Comparison of ENCODE assay signal across 1 cellular context in genomic region chr6:32967151-32968091, GRCh38.
TF ChIP-seq lines count a peak whose summit lies in the region.

No MANE protein-coding gene starts in this region.

TF ChIP-seq in HEK293, 187 proteins besides CTCF, POLR2A, EP300 and RAD21 (continued from another document):
- TF ChIP-seq ZNF362 (tag by site-specific recombination; IDR thresholded peaks at IDR 0.05) (no peak), ZBTB10 (tag by site-specific recombination; IDR thresholded peaks at IDR 0.05) (no peak), OSR2 (tag by site-specific recombination; IDR thresholded peaks at IDR 0.05) (no peak), ZNF174 (tag by site-specific recombination; IDR thresholded peaks at IDR 0.05) (no peak), ZNF426 (tag by site-specific recombination; IDR thresholded peaks at IDR 0.05) (no peak), ZNF670 (tag by site-specific recombination; IDR thresholded peaks at IDR 0.05; ENCODE audit: low read depth) (no peak), AEBP2 (tag by site-specific recombination; IDR thresholded peaks at IDR 0.05; ENCODE audit: borderline replicate concordance) (no peak), ZSCAN16 (tag by site-specific recombination; IDR thresholded peaks at IDR 0.05) (no peak), KLF1 (tag by site-specific recombination; IDR thresholded peaks at IDR 0.05) (no peak), ZNF548 (tag by site-specific recombination; IDR thresholded peaks at IDR 0.05) (no peak), PBX3 (CRISPR knock-in tag; IDR thresholded peaks at IDR 0.05) (no peak), HOXC10 (CRISPR knock-in tag; IDR thresholded peaks at IDR 0.05) (no peak), PRDM2 (tag by site-specific recombination; IDR thresholded peaks at IDR 0.05; ENCODE audit: borderline replicate concordance) (no peak), BCL11B (tag by site-specific recombination; IDR thresholded peaks at IDR 0.05; ENCODE audit: low read depth) (no peak), GLI2 (tag by site-specific recombination; IDR thresholded peaks at IDR 0.05; ENCODE audit: borderline replicate concordance, low read depth) (no peak), ZNF596 (tag by site-specific recombination; IDR thresholded peaks at IDR 0.05) (no peak), REPIN1 (tag by site-specific recombination; IDR thresholded peaks at IDR 0.05; ENCODE audit: low read depth) (no peak), KLF8 (tag by site-specific recombination; IDR thresholded peaks at IDR 0.05) (no peak), ZNF785 (tag by site-specific recombination; IDR thresholded peaks at IDR 0.05) (no peak), TCF7L2 (IDR thresholded peaks at IDR 0.05; ENCODE audit: borderline replicate concordance, low read depth, low read length) (no peak), HOXD13 (CRISPR knock-in tag; IDR thresholded peaks at IDR 0.05; ENCODE audit: borderline replicate concordance) (no peak), OVOL3 (tag by site-specific recombination; IDR thresholded peaks at IDR 0.05) (no peak), IKZF3 (tag by site-specific recombination; IDR thresholded peaks at IDR 0.05) (no peak), ZNF354C (tag by site-specific recombination; IDR thresholded peaks at IDR 0.05; ENCODE audit: borderline replicate concordance, low read depth) (no peak), ZNF211 (tag by site-specific recombination; IDR thresholded peaks at IDR 0.05; ENCODE audit: low read depth) (no peak), ZNF654 (tag by site-specific recombination; IDR thresholded peaks at IDR 0.05; ENCODE audit: low read depth) (peak; percentile 22; the same call in 1 of the 2 replicates), ZIC2 (tag by site-specific recombination; IDR thresholded peaks at IDR 0.05) (no peak), GFI1B (tag by site-specific recombination; IDR thresholded peaks at IDR 0.05) (no peak), KLF9 (tag by site-specific recombination; IDR thresholded peaks at IDR 0.05; ENCODE audit: low read depth) (no peak), FEZF1 (tag by site-specific recombination; IDR thresholded peaks at IDR 0.05) (no peak), MZF1 (tag by site-specific recombination; IDR thresholded peaks at IDR 0.05; ENCODE audit: borderline replicate concordance) (no peak), GLI4 (tag by site-specific recombination; IDR thresholded peaks at IDR 0.05) (no peak), ZNF530 (tag by site-specific recombination; IDR thresholded peaks at IDR 0.05; ENCODE audit: low read depth) (no peak), ZNF416 (tag by site-specific recombination; IDR thresholded peaks at IDR 0.05) (no peak), ZNF302 (tag by site-specific recombination; IDR thresholded peaks at IDR 0.05; ENCODE audit: low read depth) (no peak), ZNF629 (tag by site-specific recombination; IDR thresholded peaks at IDR 0.05) (no peak), ZNF341 (tag by site-specific recombination; IDR thresholded peaks at IDR 0.05; ENCODE audit: low read depth) (no peak), ZNF660 (tag by site-specific recombination; IDR thresholded peaks at IDR 0.05) (peak; percentile 97), ZNF747 (tag by site-specific recombination; IDR thresholded peaks at IDR 0.05) (no peak), INSM2 (tag by site-specific recombination; IDR thresholded peaks at IDR 0.05) (no peak), ZNF776 (tag by site-specific recombination; IDR thresholded peaks at IDR 0.05; ENCODE audit: borderline replicate concordance) (no peak), ZSCAN23 (tag by site-specific recombination; IDR thresholded peaks at IDR 0.05) (no peak), ZNF214 (tag by site-specific recombination; IDR thresholded peaks at IDR 0.05; ENCODE audit: borderline replicate concordance) (no peak), ZNF626 (tag by site-specific recombination; IDR thresholded peaks at IDR 0.05) (no peak)
